ENCODE assay signal across 1 cellular context in the genomic region with DNA sequence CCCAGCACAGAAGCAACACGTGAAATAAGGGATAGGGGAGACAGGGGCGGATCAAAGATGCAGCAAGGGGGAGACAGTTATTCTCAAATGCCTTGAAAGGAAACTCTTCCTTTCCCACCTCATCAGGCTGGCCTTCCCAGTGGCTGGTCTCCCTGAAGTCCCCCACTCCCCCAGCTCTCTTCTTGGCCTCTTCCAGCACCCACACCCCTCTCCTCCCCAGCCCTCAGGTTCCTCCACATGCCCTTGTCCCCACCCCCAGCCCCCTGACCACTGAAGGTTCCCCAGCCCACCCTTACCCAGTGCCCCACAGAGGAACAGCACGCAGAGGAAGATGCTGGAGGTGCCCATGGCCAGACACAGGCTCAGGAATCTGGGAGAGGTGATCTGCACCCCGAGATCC.
TF ChIP-seq lines count a peak whose summit lies in the region.

No MANE protein-coding gene starts in this region.

TF ChIP-seq in K562, 482 proteins besides CTCF, POLR2A, EP300 and RAD21:
- no peak for TF ChIP-seq BRD4 (IDR thresholded peaks at IDR 0.05)
- TF ChIP-seq ZNF778 (CRISPR knock-in tag; IDR thresholded peaks at IDR 0.05) = no peak
- TF ChIP-seq RBBP5 (IDR thresholded peaks at IDR 0.05; ENCODE audit: borderline replicate concordance, insufficient read depth, low read length, poor library complexity, severe bottlenecking) = peak; percentile 33
- TF ChIP-seq MCM2 (IDR thresholded peaks at IDR 0.05; ENCODE audit: low read depth) = no peak
- no peak for TF ChIP-seq ZNF57 (CRISPR knock-in tag; IDR thresholded peaks at IDR 0.05)
